2 cellular contexts compared by ENCODE assay signal in the genomic region with DNA sequence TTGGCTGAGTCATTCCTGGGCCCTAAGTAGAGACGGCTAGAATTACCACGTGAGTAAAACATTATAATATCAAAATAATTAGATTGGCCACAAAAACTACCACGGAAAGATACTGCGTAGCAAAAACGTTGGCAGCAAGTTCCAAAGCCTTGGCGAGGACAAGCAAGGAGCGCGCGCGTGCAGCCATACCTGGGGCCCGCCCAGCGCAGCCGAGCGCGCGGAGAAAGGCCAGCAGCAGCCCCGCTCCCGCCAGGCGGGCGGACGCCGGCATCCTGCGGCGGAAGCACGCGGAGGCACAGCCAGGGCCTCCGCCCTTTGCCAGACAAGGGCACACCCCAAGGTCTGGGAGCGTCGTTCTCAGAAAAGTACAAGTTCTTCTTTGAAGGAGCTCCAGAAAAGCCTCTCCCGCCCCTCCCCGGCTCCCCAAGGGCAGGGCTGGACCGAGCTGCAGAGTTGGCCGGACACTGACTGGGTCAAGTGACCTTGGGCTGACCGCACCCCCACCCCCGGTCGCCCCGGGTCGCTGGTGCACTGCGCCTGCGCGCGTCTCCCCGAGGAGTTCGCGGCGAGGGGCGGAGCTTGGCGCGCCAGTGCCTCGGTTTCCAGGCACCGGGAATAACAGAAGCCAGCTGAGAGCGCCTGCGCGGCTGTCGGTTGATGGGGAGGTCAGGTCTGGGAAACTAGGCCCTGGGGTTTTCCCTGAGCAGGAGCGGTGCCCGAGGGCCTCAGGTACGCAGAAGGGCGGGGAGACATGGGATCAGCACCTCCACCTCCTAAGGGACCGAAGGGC.
A peak's percentile ranks its signal among the peaks of the same experiment; 100 is the strongest.
TF ChIP-seq lines count a peak whose summit lies in the region.

TSS of gene ZC2HC1C (plus strand) at position 621 of the 790 bp plus-strand sequence. CDS start 933 bp downstream, outside the sequence.

TF ChIP-seq in HEK293, 187 proteins besides CTCF, POLR2A, EP300 and RAD21 (continued from another document and continues in another):
- TF ChIP-seq ZNF660 (tag by site-specific recombination; IDR thresholded peaks at IDR 0.05) = peak; percentile 62; the same call in 1 of the 2 replicates
- no peak for TF ChIP-seq ZNF2 (tag by site-specific recombination; IDR thresholded peaks at IDR 0.05)
- no peak for TF ChIP-seq ZBTB20 (tag by site-specific recombination; IDR thresholded peaks at IDR 0.05)
- TF ChIP-seq, protein P1, sequence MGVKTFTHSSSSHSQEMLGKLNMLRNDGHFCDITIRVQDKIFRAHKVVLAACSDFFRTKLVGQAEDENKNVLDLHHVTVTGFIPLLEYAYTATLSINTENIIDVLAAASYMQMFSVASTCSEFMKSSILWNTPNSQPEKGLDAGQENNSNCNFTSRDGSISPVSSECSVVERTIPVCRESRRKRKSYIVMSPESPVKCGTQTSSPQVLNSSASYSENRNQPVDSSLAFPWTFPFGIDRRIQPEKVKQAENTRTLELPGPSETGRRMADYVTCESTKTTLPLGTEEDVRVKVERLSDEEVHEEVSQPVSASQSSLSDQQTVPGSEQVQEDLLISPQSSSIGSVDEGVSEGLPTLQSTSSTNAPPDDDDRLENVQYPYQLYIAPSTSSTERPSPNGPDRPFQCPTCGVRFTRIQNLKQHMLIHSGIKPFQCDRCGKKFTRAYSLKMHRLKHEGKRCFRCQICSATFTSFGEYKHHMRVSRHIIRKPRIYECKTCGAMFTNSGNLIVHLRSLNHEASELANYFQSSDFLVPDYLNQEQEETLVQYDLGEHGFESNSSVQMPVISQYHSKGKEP (tag by site-specific recombination; IDR thresholded peaks at IDR 0.05) = no peak
- TF ChIP-seq ZIC2 (tag by site-specific recombination; IDR thresholded peaks at IDR 0.05) = peak; percentile 73
- 0 out of 2 replicates have a peak, but pooled peaks have one; percentile 15 for TF ChIP-seq ZNF610 (tag by site-specific recombination; IDR thresholded peaks at IDR 0.05; ENCODE audit: borderline replicate concordance)
- TF ChIP-seq ZBTB48 (tag by site-specific recombination; IDR thresholded peaks at IDR 0.05) = no peak
- no peak for TF ChIP-seq ZNF394 (tag by site-specific recombination; IDR thresholded peaks at IDR 0.05; ENCODE audit: borderline replicate concordance)
- TF ChIP-seq ZNF791 (tag by site-specific recombination; IDR thresholded peaks at IDR 0.05) = no peak
- no peak for TF ChIP-seq ZNF596 (tag by site-specific recombination; IDR thresholded peaks at IDR 0.05)
- TF ChIP-seq ZNF514 (tag by site-specific recombination; IDR thresholded peaks at IDR 0.05) = no peak
- TF ChIP-seq ZNF580 (tag by site-specific recombination; IDR thresholded peaks at IDR 0.05) = no peak
- TF ChIP-seq, protein P2, sequence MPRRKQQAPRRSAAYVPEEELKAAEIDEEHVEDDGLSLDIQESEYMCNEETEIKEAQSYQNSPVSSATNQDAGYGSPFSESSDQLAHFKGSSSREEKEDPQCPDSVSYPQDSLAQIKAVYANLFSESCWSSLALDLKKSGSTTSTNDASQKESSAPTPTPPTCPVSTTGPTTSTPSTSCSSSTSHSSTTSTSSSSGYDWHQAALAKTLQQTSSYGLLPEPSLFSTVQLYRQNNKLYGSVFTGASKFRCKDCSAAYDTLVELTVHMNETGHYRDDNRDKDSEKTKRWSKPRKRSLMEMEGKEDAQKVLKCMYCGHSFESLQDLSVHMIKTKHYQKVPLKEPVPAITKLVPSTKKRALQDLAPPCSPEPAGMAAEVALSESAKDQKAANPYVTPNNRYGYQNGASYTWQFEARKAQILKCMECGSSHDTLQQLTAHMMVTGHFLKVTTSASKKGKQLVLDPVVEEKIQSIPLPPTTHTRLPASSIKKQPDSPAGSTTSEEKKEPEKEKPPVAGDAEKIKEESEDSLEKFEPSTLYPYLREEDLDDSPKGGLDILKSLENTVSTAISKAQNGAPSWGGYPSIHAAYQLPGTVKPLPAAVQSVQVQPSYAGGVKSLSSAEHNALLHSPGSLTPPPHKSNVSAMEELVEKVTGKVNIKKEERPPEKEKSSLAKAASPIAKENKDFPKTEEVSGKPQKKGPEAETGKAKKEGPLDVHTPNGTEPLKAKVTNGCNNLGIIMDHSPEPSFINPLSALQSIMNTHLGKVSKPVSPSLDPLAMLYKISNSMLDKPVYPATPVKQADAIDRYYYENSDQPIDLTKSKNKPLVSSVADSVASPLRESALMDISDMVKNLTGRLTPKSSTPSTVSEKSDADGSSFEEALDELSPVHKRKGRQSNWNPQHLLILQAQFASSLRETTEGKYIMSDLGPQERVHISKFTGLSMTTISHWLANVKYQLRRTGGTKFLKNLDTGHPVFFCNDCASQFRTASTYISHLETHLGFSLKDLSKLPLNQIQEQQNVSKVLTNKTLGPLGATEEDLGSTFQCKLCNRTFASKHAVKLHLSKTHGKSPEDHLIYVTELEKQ (tag by site-specific recombination; IDR thresholded peaks at IDR 0.05; ENCODE audit: borderline replicate concordance) = no peak
- no peak for TF ChIP-seq ZNF624 (tag by site-specific recombination; IDR thresholded peaks at IDR 0.05)
- TF ChIP-seq TCF7L2 (IDR thresholded peaks at IDR 0.05; ENCODE audit: borderline replicate concordance, low read depth, low read length) = no peak
- TF ChIP-seq, protein P3, sequence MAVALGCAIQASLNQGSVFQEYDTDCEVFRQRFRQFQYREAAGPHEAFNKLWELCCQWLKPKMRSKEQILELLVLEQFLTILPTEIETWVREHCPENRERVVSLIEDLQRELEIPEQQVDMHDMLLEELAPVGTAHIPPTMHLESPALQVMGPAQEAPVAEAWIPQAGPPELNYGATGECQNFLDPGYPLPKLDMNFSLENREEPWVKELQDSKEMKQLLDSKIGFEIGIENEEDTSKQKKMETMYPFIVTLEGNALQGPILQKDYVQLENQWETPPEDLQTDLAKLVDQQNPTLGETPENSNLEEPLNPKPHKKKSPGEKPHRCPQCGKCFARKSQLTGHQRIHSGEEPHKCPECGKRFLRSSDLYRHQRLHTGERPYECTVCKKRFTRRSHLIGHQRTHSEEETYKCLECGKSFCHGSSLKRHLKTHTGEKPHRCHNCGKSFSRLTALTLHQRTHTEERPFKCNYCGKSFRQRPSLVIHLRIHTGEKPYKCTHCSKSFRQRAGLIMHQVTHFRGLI (tag by site-specific recombination; IDR thresholded peaks at IDR 0.05) = no peak
- no peak for TF ChIP-seq MEIS1 (CRISPR knock-in tag; IDR thresholded peaks at IDR 0.05; ENCODE audit: borderline replicate concordance)
- TF ChIP-seq ZNF530 (tag by site-specific recombination; IDR thresholded peaks at IDR 0.05; ENCODE audit: low read depth) = no peak
- no peak for TF ChIP-seq ZNF132 (tag by site-specific recombination; IDR thresholded peaks at IDR 0.05; ENCODE audit: borderline replicate concordance)
- TF ChIP-seq, protein P4, sequence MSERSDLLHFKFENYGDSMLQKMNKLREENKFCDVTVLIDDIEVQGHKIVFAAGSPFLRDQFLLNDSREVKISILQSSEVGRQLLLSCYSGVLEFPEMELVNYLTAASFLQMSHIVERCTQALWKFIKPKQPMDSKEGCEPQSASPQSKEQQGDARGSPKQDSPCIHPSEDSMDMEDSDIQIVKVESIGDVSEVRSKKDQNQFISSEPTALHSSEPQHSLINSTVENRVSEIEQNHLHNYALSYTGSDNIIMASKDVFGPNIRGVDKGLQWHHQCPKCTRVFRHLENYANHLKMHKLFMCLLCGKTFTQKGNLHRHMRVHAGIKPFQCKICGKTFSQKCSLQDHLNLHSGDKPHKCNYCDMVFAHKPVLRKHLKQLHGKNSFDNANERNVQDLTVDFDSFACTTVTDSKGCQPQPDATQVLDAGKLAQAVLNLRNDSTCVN (tag by site-specific recombination; optimal IDR thresholded peaks at IDR 0.05) = peak; percentile 87

TF ChIP-seq in K562, 482 proteins besides CTCF, POLR2A, EP300 and RAD21 (continued from another document and continues in another):
- TF ChIP-seq, protein P4 (CRISPR knock-in tag; IDR thresholded peaks at IDR 0.05) = no peak
- TF ChIP-seq BMI1 (IDR thresholded peaks at IDR 0.05; ENCODE audit: low read length) (no peak), MXI1 (IDR thresholded peaks at IDR 0.05; ENCODE audit: low read depth, low read length) (peak; percentile 61; the same call in 1 of the 2 replicates), BRF1 (IDR thresholded peaks at IDR 0.05; ENCODE audit: borderline replicate concordance, extremely low read depth, insufficient read length) (no peak), TEAD1 (CRISPR knock-in tag; IDR thresholded peaks at IDR 0.05) (peak in 1 of 2 experiments; percentile 39; a peak in 1 of 4 replicates), FOXA1 (IDR thresholded peaks at IDR 0.05; ENCODE audit: borderline replicate concordance) (no peak), ZNF561 (CRISPR knock-in tag; conservative IDR thresholded peaks at IDR 0.05) (no peak)
- TF ChIP-seq, protein P5, sequence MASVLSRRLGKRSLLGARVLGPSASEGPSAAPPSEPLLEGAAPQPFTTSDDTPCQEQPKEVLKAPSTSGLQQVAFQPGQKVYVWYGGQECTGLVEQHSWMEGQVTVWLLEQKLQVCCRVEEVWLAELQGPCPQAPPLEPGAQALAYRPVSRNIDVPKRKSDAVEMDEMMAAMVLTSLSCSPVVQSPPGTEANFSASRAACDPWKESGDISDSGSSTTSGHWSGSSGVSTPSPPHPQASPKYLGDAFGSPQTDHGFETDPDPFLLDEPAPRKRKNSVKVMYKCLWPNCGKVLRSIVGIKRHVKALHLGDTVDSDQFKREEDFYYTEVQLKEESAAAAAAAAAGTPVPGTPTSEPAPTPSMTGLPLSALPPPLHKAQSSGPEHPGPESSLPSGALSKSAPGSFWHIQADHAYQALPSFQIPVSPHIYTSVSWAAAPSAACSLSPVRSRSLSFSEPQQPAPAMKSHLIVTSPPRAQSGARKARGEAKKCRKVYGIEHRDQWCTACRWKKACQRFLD (CRISPR knock-in tag; IDR thresholded peaks at IDR 0.05) = peak; percentile 34; the same call in 1 of the 2 replicates
- TF ChIP-seq, protein P6, sequence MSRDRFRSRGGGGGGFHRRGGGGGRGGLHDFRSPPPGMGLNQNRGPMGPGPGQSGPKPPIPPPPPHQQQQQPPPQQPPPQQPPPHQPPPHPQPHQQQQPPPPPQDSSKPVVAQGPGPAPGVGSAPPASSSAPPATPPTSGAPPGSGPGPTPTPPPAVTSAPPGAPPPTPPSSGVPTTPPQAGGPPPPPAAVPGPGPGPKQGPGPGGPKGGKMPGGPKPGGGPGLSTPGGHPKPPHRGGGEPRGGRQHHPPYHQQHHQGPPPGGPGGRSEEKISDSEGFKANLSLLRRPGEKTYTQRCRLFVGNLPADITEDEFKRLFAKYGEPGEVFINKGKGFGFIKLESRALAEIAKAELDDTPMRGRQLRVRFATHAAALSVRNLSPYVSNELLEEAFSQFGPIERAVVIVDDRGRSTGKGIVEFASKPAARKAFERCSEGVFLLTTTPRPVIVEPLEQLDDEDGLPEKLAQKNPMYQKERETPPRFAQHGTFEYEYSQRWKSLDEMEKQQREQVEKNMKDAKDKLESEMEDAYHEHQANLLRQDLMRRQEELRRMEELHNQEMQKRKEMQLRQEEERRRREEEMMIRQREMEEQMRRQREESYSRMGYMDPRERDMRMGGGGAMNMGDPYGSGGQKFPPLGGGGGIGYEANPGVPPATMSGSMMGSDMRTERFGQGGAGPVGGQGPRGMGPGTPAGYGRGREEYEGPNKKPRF (IDR thresholded peaks at IDR 0.05; ENCODE audit: low read depth, low read length) = no peak
- TF ChIP-seq, protein P7, sequence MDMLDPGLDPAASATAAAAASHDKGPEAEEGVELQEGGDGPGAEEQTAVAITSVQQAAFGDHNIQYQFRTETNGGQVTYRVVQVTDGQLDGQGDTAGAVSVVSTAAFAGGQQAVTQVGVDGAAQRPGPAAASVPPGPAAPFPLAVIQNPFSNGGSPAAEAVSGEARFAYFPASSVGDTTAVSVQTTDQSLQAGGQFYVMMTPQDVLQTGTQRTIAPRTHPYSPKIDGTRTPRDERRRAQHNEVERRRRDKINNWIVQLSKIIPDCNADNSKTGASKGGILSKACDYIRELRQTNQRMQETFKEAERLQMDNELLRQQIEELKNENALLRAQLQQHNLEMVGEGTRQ (CRISPR knock-in tag; IDR thresholded peaks at IDR 0.05) = no peak; the same call in 1 of the 2 replicates
- TF ChIP-seq, protein P8, sequence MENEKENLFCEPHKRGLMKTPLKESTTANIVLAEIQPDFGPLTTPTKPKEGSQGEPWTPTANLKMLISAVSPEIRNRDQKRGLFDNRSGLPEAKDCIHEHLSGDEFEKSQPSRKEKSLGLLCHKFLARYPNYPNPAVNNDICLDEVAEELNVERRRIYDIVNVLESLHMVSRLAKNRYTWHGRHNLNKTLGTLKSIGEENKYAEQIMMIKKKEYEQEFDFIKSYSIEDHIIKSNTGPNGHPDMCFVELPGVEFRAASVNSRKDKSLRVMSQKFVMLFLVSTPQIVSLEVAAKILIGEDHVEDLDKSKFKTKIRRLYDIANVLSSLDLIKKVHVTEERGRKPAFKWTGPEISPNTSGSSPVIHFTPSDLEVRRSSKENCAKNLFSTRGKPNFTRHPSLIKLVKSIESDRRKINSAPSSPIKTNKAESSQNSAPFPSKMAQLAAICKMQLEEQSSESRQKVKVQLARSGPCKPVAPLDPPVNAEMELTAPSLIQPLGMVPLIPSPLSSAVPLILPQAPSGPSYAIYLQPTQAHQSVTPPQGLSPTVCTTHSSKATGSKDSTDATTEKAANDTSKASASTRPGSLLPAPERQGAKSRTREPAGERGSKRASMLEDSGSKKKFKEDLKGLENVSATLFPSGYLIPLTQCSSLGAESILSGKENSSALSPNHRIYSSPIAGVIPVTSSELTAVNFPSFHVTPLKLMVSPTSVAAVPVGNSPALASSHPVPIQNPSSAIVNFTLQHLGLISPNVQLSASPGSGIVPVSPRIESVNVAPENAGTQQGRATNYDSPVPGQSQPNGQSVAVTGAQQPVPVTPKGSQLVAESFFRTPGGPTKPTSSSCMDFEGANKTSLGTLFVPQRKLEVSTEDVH (IDR thresholded peaks at IDR 0.05; ENCODE audit: low read depth, partially characterized antibody) = peak; percentile 62
- TF ChIP-seq, protein P9, sequence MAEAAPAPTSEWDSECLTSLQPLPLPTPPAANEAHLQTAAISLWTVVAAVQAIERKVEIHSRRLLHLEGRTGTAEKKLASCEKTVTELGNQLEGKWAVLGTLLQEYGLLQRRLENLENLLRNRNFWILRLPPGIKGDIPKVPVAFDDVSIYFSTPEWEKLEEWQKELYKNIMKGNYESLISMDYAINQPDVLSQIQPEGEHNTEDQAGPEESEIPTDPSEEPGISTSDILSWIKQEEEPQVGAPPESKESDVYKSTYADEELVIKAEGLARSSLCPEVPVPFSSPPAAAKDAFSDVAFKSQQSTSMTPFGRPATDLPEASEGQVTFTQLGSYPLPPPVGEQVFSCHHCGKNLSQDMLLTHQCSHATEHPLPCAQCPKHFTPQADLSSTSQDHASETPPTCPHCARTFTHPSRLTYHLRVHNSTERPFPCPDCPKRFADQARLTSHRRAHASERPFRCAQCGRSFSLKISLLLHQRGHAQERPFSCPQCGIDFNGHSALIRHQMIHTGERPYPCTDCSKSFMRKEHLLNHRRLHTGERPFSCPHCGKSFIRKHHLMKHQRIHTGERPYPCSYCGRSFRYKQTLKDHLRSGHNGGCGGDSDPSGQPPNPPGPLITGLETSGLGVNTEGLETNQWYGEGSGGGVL (CRISPR knock-in tag; IDR thresholded peaks at IDR 0.05) = no peak
- TF ChIP-seq, protein P10, sequence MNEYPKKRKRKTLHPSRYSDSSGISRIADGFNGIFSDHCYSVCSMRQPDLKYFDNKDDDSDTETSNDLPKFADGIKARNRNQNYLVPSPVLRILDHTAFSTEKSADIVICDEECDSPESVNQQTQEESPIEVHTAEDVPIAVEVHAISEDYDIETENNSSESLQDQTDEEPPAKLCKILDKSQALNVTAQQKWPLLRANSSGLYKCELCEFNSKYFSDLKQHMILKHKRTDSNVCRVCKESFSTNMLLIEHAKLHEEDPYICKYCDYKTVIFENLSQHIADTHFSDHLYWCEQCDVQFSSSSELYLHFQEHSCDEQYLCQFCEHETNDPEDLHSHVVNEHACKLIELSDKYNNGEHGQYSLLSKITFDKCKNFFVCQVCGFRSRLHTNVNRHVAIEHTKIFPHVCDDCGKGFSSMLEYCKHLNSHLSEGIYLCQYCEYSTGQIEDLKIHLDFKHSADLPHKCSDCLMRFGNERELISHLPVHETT (CRISPR knock-in tag; conservative IDR thresholded peaks at IDR 0.05 in 1 of 2, IDR thresholded peaks at IDR 0.05 in 1 of 2) = peak in 1 of 2 experiments; percentile 19; a peak in 1 of 4 replicates
